Comparison of ENCODE assay signal across 8 cellular contexts in the genomic region with DNA sequence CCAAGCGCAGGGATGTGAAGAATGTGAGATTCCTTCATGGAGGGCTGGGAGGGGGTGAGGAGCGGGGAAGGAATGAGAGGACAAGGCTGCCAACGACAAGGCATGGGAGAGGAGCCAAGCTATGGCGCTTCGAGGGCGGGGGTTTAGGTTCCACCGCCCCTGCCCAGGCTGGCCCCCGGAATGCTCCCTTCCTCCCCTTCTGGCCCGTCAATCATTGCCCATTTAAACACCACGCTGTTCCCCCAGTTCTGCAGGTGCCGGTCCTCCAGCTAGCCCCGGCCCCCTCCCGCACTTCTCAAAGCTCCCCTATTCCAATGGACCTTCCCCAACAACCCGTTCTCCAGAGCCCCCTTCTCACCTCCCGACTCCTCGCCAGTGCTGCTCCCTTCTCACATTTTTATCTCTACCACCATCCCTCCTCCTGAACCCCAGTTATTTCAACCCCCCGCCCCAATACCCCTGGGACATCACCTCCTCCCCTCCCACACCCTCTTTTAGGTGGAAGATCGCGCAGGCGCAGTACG. TPM values are rescaled to one million over a fixed set of nuclear protein-coding genes. Genes with fewer than 3 reads are reported as not detected.
A peak's percentile ranks its signal among the peaks of the same experiment; 100 is the strongest.
DNase-seq lines count a peak whose midpoint lies in the region; ATAC-seq and FAIRE-seq lines count a peak whose summit lies in the region.

No MANE protein-coding gene starts in this region.

- DNase-seq in Ammon's horn (ENCODE audit: low spot score) (peak; percentile 67), T-helper 17 cell (no peak), myocyte (ENCODE audit: low read depth) (peak; percentile 84), NCI-H2081 (lab: John Stamatoyannopoulos, UW) (no peak), GM19239 (ENCODE audit: insufficient read length, low spot score) (no peak)

- H3K4me1 Mint-ChIP-seq in T-helper 17 cell, result peaks cover 44% of the 10 kb centered on the region

- peak overlapping the region; percentile 99 for H3K27ac Mint-ChIP-seq in T-helper 17 cell

- ATAC-seq in GM18517 (IDR thresholded peaks at IDR 0.05; ENCODE audit: unreplicated experiment), result peak; percentile 22
- peak; percentile 12 for ATAC-seq in HG03139 (IDR thresholded peaks at IDR 0.05; ENCODE audit: unreplicated experiment)
- peak; percentile 42 for ATAC-seq in T-helper 17 cell
- peak; percentile 1 for ATAC-seq in esophagus mucosa

- no peaks in the 10 kb centered on the region for H3K36me3 Mint-ChIP-seq in T-helper 17 cell (ENCODE audit: low read depth)

- no peak for FAIRE-seq in GM19239 (lab: Jason Lieb, UNC)

- peak overlapping the region; percentile 98 for H3K4me3 Mint-ChIP-seq in T-helper 17 cell

- H3K27me3 Mint-ChIP-seq in T-helper 17 cell, result no peaks in the 10 kb centered on the region

- H3K9me3 ChIP-seq in T-helper 17 cell (ENCODE audit: control insufficient read depth, low read length, poor library complexity, severe bottlenecking), result no peaks in the 10 kb centered on the region

RNA-seq across cellular contexts. Expression of a gene that starts 0.4 kb away (rescaled TPM):
- total RNA-seq in T-helper 17 cell (10 to 100 TPM; 35.5 to 37.4 TPM), esophagus mucosa (26.9 TPM), myocyte (90.4 and 121 TPM in 2 replicates)
- polyA plus RNA-seq in myocyte (2012), result 87.8 TPM

RNA-seq across cellular contexts. Expression of a gene that starts 2.8 kb away (rescaled TPM):
- total RNA-seq in T-helper 17 cell (10 to 100 TPM; 12.5 to 19.4 TPM), esophagus mucosa (26.5 TPM), myocyte (29.2 and 32.0 TPM in 2 replicates)
- polyA plus RNA-seq in myocyte (2012), result 44.5 TPM

RNA-seq across cellular contexts. Expression of a gene that starts 8.6 kb away (rescaled TPM):
- not detected for total RNA-seq in T-helper 17 cell
- not detected for total RNA-seq in esophagus mucosa
- total RNA-seq in myocyte, result not detected in 2 replicates
- 0.15 TPM for polyA plus RNA-seq in myocyte (2012)

RNA-seq across cellular contexts. Expression of a gene that starts 32.0 kb away (rescaled TPM):
- 100 to 1,000 TPM; 130 to 138 TPM for total RNA-seq in T-helper 17 cell
- 44.4 TPM for total RNA-seq in esophagus mucosa
- 75.8 and 80.0 TPM in 2 replicates for total RNA-seq in myocyte
- polyA plus RNA-seq in myocyte (2012), result 57.0 TPM

RNA-seq across cellular contexts. Expression of a gene that starts 36.9 kb away (rescaled TPM):
- total RNA-seq in T-helper 17 cell, result 10 to 100 TPM; 30.8 to 33.4 TPM
- 19.8 TPM for total RNA-seq in esophagus mucosa
- 31.3 and 31.8 TPM in 2 replicates for total RNA-seq in myocyte
- 71.4 TPM for polyA plus RNA-seq in myocyte (2012)

Comparison
In these comparisons a context has a peak if more than half of its experiments do, and no peak if none do; other contexts are left out.
1. DNase-seq: peak in Ammon's horn (single experiment) and myocyte (single experiment); none in T-helper 17 cell (0 of 3), NCI-H2081 (0 of 2) and GM19239 (single experiment).
2. Peak in every context shown above with its lines, with median percentiles within 50 percentile points of each other: ATAC-seq.